ENCODE assay signal across 8 cellular contexts in genomic region chr6:36840471-36841461, GRCh38. TPM values are rescaled to one million over a fixed set of nuclear protein-coding genes. Genes with fewer than 3 reads are reported as not detected.
DNase-seq lines count a peak whose midpoint lies in the region; ATAC-seq and TF ChIP-seq lines count a peak whose summit lies in the region.

No MANE protein-coding gene starts in this region.

- DNase-seq in IMR-90 (no peak), left ventricle myocardium superior (peak; percentile 74), EL (no peak), amniotic stem cell (lab: John Stamatoyannopoulos, UW) (no peak)
- peak; percentile 54 for DNase-seq in activated naive CD4-positive, alpha-beta T cell treated with anti-CD3 and anti-CD28 coated beads, Interleukin-2, amount 10 ng/mL, durations not matched to agents 7 days and 5 days

- no peak overlapping the region for H4K91ac ChIP-seq in IMR-90 (ENCODE audit: insufficient read depth, low read depth, low read length)

- H4K8ac ChIP-seq in IMR-90 (ENCODE audit: low read depth in 2 of 2, low read length in 2 of 2) = no peak overlapping the region

- no peak overlapping the region for H2BK20ac ChIP-seq in IMR-90 (ENCODE audit: low read depth, low read length)

- no peak for TF ChIP-seq RAD21 in IMR-90 (IDR thresholded peaks at IDR 0.05; ENCODE audit: low read length)

- H3K14ac ChIP-seq in IMR-90 (replicated peaks; ENCODE audit: low read depth, low read length) = no peak overlapping the region

- TF ChIP-seq CTCF in IMR-90 (conservative IDR thresholded peaks at IDR 0.05; ENCODE audit: low read depth, low read length) = no peak

- in situ Hi-C loops in IMR-90 (cut with MboI; ENCODE audit: low sequenced_read_pairs) = no loop called here

- POLR2A ChIA-PET in IMR-90 (lab: Charles Lee; ENCODE audit: unreplicated experiment) = no interaction called here

- peak overlapping the region; percentile 88; the same call in 1 of the 2 replicates for H3K4me2 ChIP-seq in IMR-90 (ENCODE audit: low read depth, low read length)

- no peak overlapping the region for H3K18ac ChIP-seq in IMR-90 (ENCODE audit: low read depth, low read length)

- TF ChIP-seq POLR2A in IMR-90 (IDR thresholded peaks at IDR 0.05; ENCODE audit: low read depth, low read length) = no peak

- intact Hi-C loops in IMR-90 (cut with micrococcal nuclease) (no loop called here), left ventricle myocardium superior (cut with micrococcal nuclease) (no loop called here)

- no peaks in the 10 kb centered on the region for H3K36me3 ChIP-seq in IMR-90 (ENCODE audit: control insufficient read depth, insufficient read depth, low read length)

- H4K5ac ChIP-seq in IMR-90 (ENCODE audit: low read depth, low read length) = no peak overlapping the region

- 29% methylated on average over 29 of the region's 44 CpGs; no CpG with 5 or more reads in 1 of the 2 experiments for WGBS in IMR-90 (ENCODE audit: extremely low coverage in 2 of 2, insufficient read length in 1 of 2), 2 experiments

- H3K27ac ChIP-seq in IMR-90 (ENCODE audit: insufficient read depth, low read length) = no peak overlapping the region
- H3K27ac ChIP-seq in skin epidermis = peak overlapping the region in 1 of 21 experiments; percentile 45

- peak overlapping the region; percentile 84 for H2AFZ ChIP-seq in IMR-90 (replicated peaks; ENCODE audit: low read length, poor library complexity)

- peak overlapping the region; percentile 72 for H3K4me3 Mint-ChIP-seq in activated naive CD4-positive, alpha-beta T cell treated with anti-CD3 and anti-CD28 coated beads, Interleukin-2, amount 10 ng/mL, durations not matched to agents 7 days and 5 days

- H2BK120ac ChIP-seq in IMR-90 (ENCODE audit: low read depth, low read length) = no peak overlapping the region

- ATAC-seq in IMR-90 (ENCODE audit: low read depth) = peak; percentile 22
- peak; percentile 14 for ATAC-seq in left ventricle myocardium superior
- no peak for ATAC-seq in HG03196 (IDR thresholded peaks at IDR 0.05; ENCODE audit: unreplicated experiment)
- ATAC-seq in GM18867 (IDR thresholded peaks at IDR 0.05; ENCODE audit: unreplicated experiment) = no peak

- peaks cover 52% of the 10 kb centered on the region for H3K27me3 ChIP-seq in IMR-90 (ENCODE audit: control insufficient read depth, insufficient read depth, low read length)

- no peaks in the 10 kb centered on the region for H3K36me3 Mint-ChIP-seq in activated naive CD4-positive, alpha-beta T cell treated with anti-CD3 and anti-CD28 coated beads, Interleukin-2, amount 10 ng/mL, durations not matched to agents 7 days and 5 days

- H4K20me1 ChIP-seq in IMR-90 (ENCODE audit: insufficient read depth, low read length) = no peaks in the 10 kb centered on the region

- no peak overlapping the region for H3K27ac Mint-ChIP-seq in activated naive CD4-positive, alpha-beta T cell treated with anti-CD3 and anti-CD28 coated beads, Interleukin-2, amount 10 ng/mL, durations not matched to agents 7 days and 5 days

- H2AK5ac ChIP-seq in IMR-90 (ENCODE audit: low read depth, low read length) = no peak overlapping the region

- dilution Hi-C loops in IMR-90 (cut with HindIII; ENCODE audit: low sequenced_read_pairs, unreplicated experiment) = no loop called here

- H3K4me1 ChIP-seq in IMR-90 (ENCODE audit: control insufficient read depth, insufficient read depth, low read length) = peaks cover 8% of the 10 kb centered on the region; the same call in 1 of the 2 replicates

- H3K27me3 Mint-ChIP-seq in activated naive CD4-positive, alpha-beta T cell treated with anti-CD3 and anti-CD28 coated beads, Interleukin-2, amount 10 ng/mL, durations not matched to agents 7 days and 5 days = peaks cover 79% of the 10 kb centered on the region

- no peaks in the 10 kb centered on the region for H3K9me3 ChIP-seq in IMR-90 (ENCODE audit: control insufficient read depth, insufficient read depth, low read length)

- CTCF ChIA-PET in IMR-90 (lab: Yijun Ruan, JAX) = interaction anchor here (1.1 kb wide), 1 partner anchor 12 kb away, joined by 5 read pairs; no protein-coding TSS in a partner anchor
- CTCF ChIA-PET in activated naive CD4-positive, alpha-beta T cell treated with anti-CD3 and anti-CD28 coated beads, Interleukin-2, amount 10 ng/mL, durations not matched to agents 7 days and 5 days (lab: Charles Lee) = interaction anchor here (1.0 to 1.4 kb wide), 2 partner anchors 9 to 74 kb away, joined by 3 read pairs; no protein-coding TSS in a partner anchor

- no peak overlapping the region for H3K23ac ChIP-seq in IMR-90 (ENCODE audit: low read depth, low read length)

- no peak overlapping the region for H3K9ac ChIP-seq in IMR-90 (ENCODE audit: low read depth, low read length)

- H3K4me3 ChIP-seq in IMR-90 (ENCODE audit: insufficient read depth, low read depth, low read length) (no peak overlapping the region), skin epidermis (peak overlapping the region; percentile 31 to 54 (median 40))

- H3K4ac ChIP-seq in IMR-90 (ENCODE audit: low read depth, low read length) = no peak overlapping the region

- H2AK9ac ChIP-seq in IMR-90 (replicated peaks; ENCODE audit: low read depth, low read length, poor library complexity) = peak overlapping the region; percentile 68

- no peaks in the 10 kb centered on the region for H3K79me1 ChIP-seq in IMR-90 (ENCODE audit: low read depth in 1 of 2, low read length in 2 of 2)

- peaks cover 18% of the 10 kb centered on the region for H3K4me1 Mint-ChIP-seq in activated naive CD4-positive, alpha-beta T cell treated with anti-CD3 and anti-CD28 coated beads, Interleukin-2, amount 10 ng/mL, durations not matched to agents 7 days and 5 days

- no peak overlapping the region for H3K56ac ChIP-seq in IMR-90 (ENCODE audit: extremely low read depth, insufficient read depth, low read length)

- no peak overlapping the region for H2BK15ac ChIP-seq in IMR-90 (ENCODE audit: low read depth, low read length)

- H3K9me1 ChIP-seq in IMR-90 (ENCODE audit: insufficient read depth, low read length) = no peaks in the 10 kb centered on the region; the same call in 1 of the 2 replicates

- BruUV-seq in IMR-90 (replicated peaks; lab: Mats Ljungman, UMichigan) = no TSS peak

- no peaks in the 10 kb centered on the region for H3K9me3 Mint-ChIP-seq in activated naive CD4-positive, alpha-beta T cell treated with anti-CD3 and anti-CD28 coated beads, Interleukin-2, amount 10 ng/mL, durations not matched to agents 7 days and 5 days

- no peak overlapping the region for H2BK5ac ChIP-seq in IMR-90 (ENCODE audit: low read depth, low read length, poor library complexity, severe bottlenecking)

TF ChIP-seq in IMR-90, 13 proteins besides CTCF, POLR2A, EP300 and RAD21:
- TF ChIP-seq SMC3 (IDR thresholded peaks at IDR 0.05; ENCODE audit: low read depth, low read length) (no peak), RFX5 (IDR thresholded peaks at IDR 0.05; ENCODE audit: low read depth, low read length) (no peak), RCOR1 (IDR thresholded peaks at IDR 0.05; ENCODE audit: insufficient replicate concordance, low read length) (no peak), BHLHE40 (IDR thresholded peaks at IDR 0.05; ENCODE audit: low read depth, low read length) (no peak), ELK1 (IDR thresholded peaks at IDR 0.05; ENCODE audit: borderline replicate concordance, low read depth, low read length) (no peak), CEBPB (IDR thresholded peaks at IDR 0.05; ENCODE audit: low read depth, low read length) (no peak), CHD1 (IDR thresholded peaks at IDR 0.05; ENCODE audit: low read depth, low read length) (no peak), MAZ (IDR thresholded peaks at IDR 0.05; ENCODE audit: borderline replicate concordance, low read depth, low read length) (no peak)

RNA-seq across cellular contexts. Expression of gene CPNE5, which starts 1.5 kb away (rescaled TPM):
- total RNA-seq in IMR-90 (2012; rRNA removed) (not detected in 2 replicates), left ventricle myocardium superior (20.4 TPM)
- 0.07 and 0.10 TPM in 2 replicates for polyA plus RNA-seq in IMR-90 (2012; rRNA removed)
- polyA plus RNA-seq in IMR-90 (2012; cell fraction: cytosol; rRNA removed) = 0.03 and 0.05 TPM in 2 replicates
- 0.10 and 0.36 TPM in 2 replicates for polyA plus RNA-seq in IMR-90 (2012; cell fraction: nucleus; rRNA removed; ENCODE audit: low replicate concordance)

RNA-seq across cellular contexts. Expression of gene PPIL1, which starts 33.8 kb away (rescaled TPM):
- 50.5 and 58.4 TPM in 2 replicates for total RNA-seq in IMR-90 (2012; rRNA removed)
- 25.9 and 28.4 TPM in 2 replicates for polyA plus RNA-seq in IMR-90 (2012; rRNA removed)
- polyA plus RNA-seq in IMR-90 (2012; cell fraction: cytosol; rRNA removed) = 14.4 and 17.5 TPM in 2 replicates
- polyA plus RNA-seq in IMR-90 (2012; cell fraction: nucleus; rRNA removed; ENCODE audit: low replicate concordance) = 2.7 and 7.9 TPM in 2 replicates
- total RNA-seq in left ventricle myocardium superior = 60.3 TPM

RNA-seq across cellular contexts. Expression of gene C6orf89, which starts 45.0 kb away (rescaled TPM):
- total RNA-seq in IMR-90 (2012; rRNA removed) (39.2 and 52.3 TPM in 2 replicates), left ventricle myocardium superior (76.6 TPM)
- polyA plus RNA-seq in IMR-90 (2012; rRNA removed) = 26.8 and 30.8 TPM in 2 replicates
- polyA plus RNA-seq in IMR-90 (2012; cell fraction: cytosol; rRNA removed) = 11.4 and 11.6 TPM in 2 replicates
- polyA plus RNA-seq in IMR-90 (2012; cell fraction: nucleus; rRNA removed; ENCODE audit: low replicate concordance) = 11.0 and 26.3 TPM in 2 replicates

Comparison
In these comparisons a context has a peak if more than half of its experiments do, and no peak if none do; other contexts are left out.
1. ATAC-seq: peak in IMR-90 (single experiment) and left ventricle myocardium superior (single experiment); none in HG03196 (single experiment) and GM18867 (single experiment).
2. DNase-seq: peak in activated naive CD4-positive, alpha-beta T cell treated with anti-CD3 and anti-CD28 coated beads, Interleukin-2, amount 10 ng/mL, durations not matched to agents 7 days and 5 days (single experiment) and left ventricle myocardium superior (single experiment); none in IMR-90 (single experiment), EL (single experiment) and amniotic stem cell (single experiment).
3. RNA of gene CPNE5, which starts 1.5 kb away (total RNA-seq): 20.4 TPM in left ventricle myocardium superior (single experiment); not detected in IMR-90; every median in the first group is over 10 times any median in the second.